In the genomic region with DNA sequence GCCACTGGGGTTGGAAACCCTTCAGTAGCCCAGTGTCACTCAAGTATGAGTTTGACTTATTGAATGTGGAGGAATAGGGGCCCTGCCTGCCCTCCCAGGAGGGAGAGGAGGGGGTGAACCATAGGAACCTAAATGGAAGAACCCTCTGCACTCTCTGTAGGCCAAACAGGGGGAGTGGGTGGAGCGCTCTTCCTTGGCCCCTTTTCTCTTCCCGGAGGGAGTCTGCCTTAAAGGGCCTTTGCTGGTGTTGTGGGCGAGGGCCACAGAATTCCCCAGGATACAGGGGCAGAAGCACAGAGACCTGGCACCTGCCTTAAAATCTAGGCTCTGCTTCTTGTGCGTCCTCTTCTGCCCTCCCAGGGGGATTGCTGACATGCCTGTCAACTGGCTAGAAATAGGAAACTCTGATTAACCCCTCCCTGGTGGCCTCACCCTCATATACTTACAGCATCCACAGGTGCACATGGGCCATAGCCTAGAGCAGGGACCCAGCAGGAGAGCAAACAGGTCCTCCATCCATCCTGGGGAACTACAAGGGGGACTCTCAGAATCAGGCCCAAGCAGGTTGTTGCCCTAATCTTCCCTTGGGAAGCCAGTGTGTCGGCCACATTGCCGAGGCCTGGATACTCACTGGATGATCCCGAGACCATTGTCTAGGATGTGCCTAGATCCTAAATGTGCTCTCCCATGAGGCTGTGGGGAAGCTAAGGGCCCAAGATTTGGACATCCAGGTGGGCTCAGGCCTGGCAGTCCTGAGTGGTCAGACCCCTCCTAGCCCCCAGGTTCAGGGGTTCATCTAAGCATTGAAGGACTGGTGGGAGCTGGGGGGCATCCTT, we compare ENCODE assay signal across 1 cellular context.
TF ChIP-seq lines count a peak whose summit lies in the region.

No MANE protein-coding gene starts in this region.

TF ChIP-seq in HCT116, 20 proteins besides CTCF, POLR2A, EP300 and RAD21 (continued from another document):
- TF ChIP-seq ZBTB33 (IDR thresholded peaks at IDR 0.05; ENCODE audit: extremely low read depth, insufficient replicate concordance, low read length): no peak
- no peak for TF ChIP-seq EGR1 (IDR thresholded peaks at IDR 0.05; ENCODE audit: low read depth)
- TF ChIP-seq SIN3A (IDR thresholded peaks at IDR 0.05; ENCODE audit: low read depth): no peak
- TF ChIP-seq SRF (IDR thresholded peaks at IDR 0.05; ENCODE audit: low read depth): no peak
- TF ChIP-seq, protein P1, sequence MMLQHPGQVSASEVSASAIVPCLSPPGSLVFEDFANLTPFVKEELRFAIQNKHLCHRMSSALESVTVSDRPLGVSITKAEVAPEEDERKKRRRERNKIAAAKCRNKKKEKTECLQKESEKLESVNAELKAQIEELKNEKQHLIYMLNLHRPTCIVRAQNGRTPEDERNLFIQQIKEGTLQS (IDR thresholded peaks at IDR 0.05): no peak
- TF ChIP-seq EZH2phosphoT487 (IDR thresholded peaks at IDR 0.05; ENCODE audit: borderline replicate concordance): no peak
- no peak for TF ChIP-seq CBX3 (IDR thresholded peaks at IDR 0.05; ENCODE audit: low read depth)
- TF ChIP-seq EZH2 (IDR thresholded peaks at IDR 0.05): no peak
- TF ChIP-seq, protein P2, sequence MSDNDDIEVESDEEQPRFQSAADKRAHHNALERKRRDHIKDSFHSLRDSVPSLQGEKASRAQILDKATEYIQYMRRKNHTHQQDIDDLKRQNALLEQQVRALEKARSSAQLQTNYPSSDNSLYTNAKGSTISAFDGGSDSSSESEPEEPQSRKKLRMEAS (IDR thresholded peaks at IDR 0.05): no peak
- TF ChIP-seq FOSL1 (IDR thresholded peaks at IDR 0.05; ENCODE audit: low read depth): no peak
- TF ChIP-seq ELF1 (IDR thresholded peaks at IDR 0.05; ENCODE audit: borderline replicate concordance, low read depth): no peak
- no peak for TF ChIP-seq ZFX (IDR thresholded peaks at IDR 0.05)
